10 cellular contexts compared by ENCODE assay signal in genomic region chr1:45348020-45348419, GRCh38. TPM values are rescaled to one million over a fixed set of nuclear protein-coding genes. Genes with fewer than 3 reads are reported as not detected.
DNase-seq lines count a peak whose midpoint lies in the region; ATAC-seq, FAIRE-seq and TF ChIP-seq lines count a peak whose summit lies in the region.
"Had no signal": no experiment of that assay in that cellular context is flagged by ENCODE, and none has a peak within 500 bp of the region (broad histone marks: within the 10 kb centered on the region; RNA-seq: fewer than 3 reads in every experiment).

No MANE protein-coding gene starts in this region.

- H4K20me1 ChIP-seq in HepG2 (ENCODE audit: insufficient read depth, low read length) = no peaks in the 10 kb centered on the region

- no peak for TF ChIP-seq POLR2A in HepG2 (IDR thresholded peaks at IDR 0.05; ENCODE audit: insufficient read depth in 1 of 2, low read depth in 2 of 2, low read length in 2 of 2)
- TF ChIP-seq POLR2A in right lobe of liver (IDR thresholded peaks at IDR 0.05) = no peak
- no peak for TF ChIP-seq POLR2A in vagina (IDR thresholded peaks at IDR 0.05)

- in situ Hi-C loops in HepG2 (cut with HindIII; ENCODE audit: extremely low pct_ligation_motif_present, low pct_unique_long_range_greater_than_20kb) = no loop called here

- H3K27me3 ChIP-seq in HepG2 (ENCODE audit: control insufficient read depth in 1 of 2, insufficient read depth in 2 of 2, low read length in 2 of 2) (no peaks in the 10 kb centered on the region), right lobe of liver (no peaks in the 10 kb centered on the region), vagina (no peaks in the 10 kb centered on the region)
- no peaks in the 10 kb centered on the region for H3K27me3 ChIP-seq in naive thymus-derived CD4-positive, alpha-beta T cell (ENCODE audit: control insufficient read depth in 2 of 2, insufficient read depth in 2 of 2, low read length in 2 of 2)

- no peak overlapping the region for H3K27ac ChIP-seq in HepG2 (ENCODE audit: extremely low read length, insufficient read depth, low read length)
- H3K27ac ChIP-seq in right lobe of liver = no peak overlapping the region
- no peak overlapping the region for H3K27ac ChIP-seq in naive thymus-derived CD4-positive, alpha-beta T cell (ENCODE audit: low read depth, low read length)
- peak overlapping the region; percentile 39 for H3K27ac ChIP-seq in vagina

- no peaks in the 10 kb centered on the region for H3K79me2 ChIP-seq in HepG2 (ENCODE audit: insufficient read depth, low read length)

- FAIRE-seq in HepG2 (lab: Jason Lieb, UNC) = no peak
- FAIRE-seq in frontal cortex (lab: Jason Lieb, UNC) = no peak

- H3K4me3 Mint-ChIP-seq in chondrocyte (ENCODE audit: unreplicated experiment) = no peak overlapping the region
- no peak overlapping the region for H3K4me3 Mint-ChIP-seq in naive thymus-derived CD4-positive, alpha-beta T cell
- H3K4me3 Mint-ChIP-seq in activated T-cell treated with anti-CD3 and anti-CD28 coated beads, Interleukin-2, amount 50 U/mL, for 4 hours = no peak overlapping the region
- H3K4me3 Mint-ChIP-seq: central memory CD8-positive, alpha-beta T cell had no signal

- H3K36me3 Mint-ChIP-seq in chondrocyte (ENCODE audit: low read depth) = peaks cover 5% of the 10 kb centered on the region
- peaks cover 0 to 18% (median 0%) of the 10 kb centered on the region in 5 donors for H3K36me3 Mint-ChIP-seq in naive thymus-derived CD4-positive, alpha-beta T cell
- peaks cover 7% of the 10 kb centered on the region for H3K36me3 Mint-ChIP-seq in activated T-cell treated with anti-CD3 and anti-CD28 coated beads, Interleukin-2, amount 50 U/mL, for 4 hours (ENCODE audit: insufficient read depth)

- no peaks in the 10 kb centered on the region for H3K9me3 Mint-ChIP-seq in chondrocyte (ENCODE audit: low read depth)
- H3K9me3 Mint-ChIP-seq in naive thymus-derived CD4-positive, alpha-beta T cell = no peaks in the 10 kb centered on the region
- H3K9me3 Mint-ChIP-seq in activated T-cell treated with anti-CD3 and anti-CD28 coated beads, Interleukin-2, amount 50 U/mL, for 4 hours = no peaks in the 10 kb centered on the region
- H3K9me3 Mint-ChIP-seq: central memory CD8-positive, alpha-beta T cell had no signal

- TF ChIP-seq EP300 in HepG2 (IDR thresholded peaks at IDR 0.05; ENCODE audit: low read depth in 2 of 2, low read length in 2 of 2) (no peak), HepG2 (CRISPR knock-in tag; IDR thresholded peaks at IDR 0.05; ENCODE audit: borderline replicate concordance) (no peak)

- H3K9ac ChIP-seq in HepG2 (ENCODE audit: insufficient read depth, low read depth, low read length) = no peak overlapping the region

- no peak for TF ChIP-seq RAD21 in HepG2 (CRISPR knock-in tag; IDR thresholded peaks at IDR 0.05)

- H3K4me1 ChIP-seq in HepG2 (ENCODE audit: insufficient read depth, low read length) (peaks cover 9% of the 10 kb centered on the region), right lobe of liver (peaks cover 0 to 15% (median 4%) of the 10 kb centered on the region in 4 donors), vagina (peaks cover 20% of the 10 kb centered on the region)
- H3K4me1 ChIP-seq in naive thymus-derived CD4-positive, alpha-beta T cell (ENCODE audit: control insufficient read depth in 2 of 2, insufficient read depth in 2 of 2, low read length in 2 of 2) = no peaks in the 10 kb centered on the region

- no peak for TF ChIP-seq CTCF in HepG2 (CRISPR knock-in tag; IDR thresholded peaks at IDR 0.05)
- no peak for TF ChIP-seq CTCF in right lobe of liver (IDR thresholded peaks at IDR 0.05)
- TF ChIP-seq CTCF in chondrocyte (IDR thresholded peaks at IDR 0.05) = no peak
- no peak for TF ChIP-seq CTCF in vagina (IDR thresholded peaks at IDR 0.05)

- POLR2A ChIA-PET in HepG2 (lab: Yijun Ruan, JAX) = interaction anchor here (4.9 kb wide), 1 partner anchor 9 kb away, joined by 49 read pairs; the partner anchor contains the start of genes MUTYH and TOE1
- POLR2A ChIA-PET in naive thymus-derived CD4-positive, alpha-beta T cell (lab: Charles Lee) = interaction anchor here (0.6 kb wide), 2 partner anchors 168 to 174 kb away, joined by 3 read pairs; no protein-coding TSS in a partner anchor

- ATAC-seq in HepG2 = peak; percentile 10; the same call in 2 of the 3 replicates
- no peak for ATAC-seq in right lobe of liver
- no peak for ATAC-seq in naive thymus-derived CD4-positive, alpha-beta T cell
- ATAC-seq in activated T-cell treated with anti-CD3 and anti-CD28 coated beads, Interleukin-2, amount 50 U/mL, for 4 hours = no peak

- no TSS peak for BruUV-seq in HepG2 (replicated peaks; lab: Mats Ljungman, UMichigan)

- CTCF ChIA-PET in HepG2 (lab: Yijun Ruan, JAX; ENCODE audit: low intra/inter-chr PET ratio, low total read pairs) = no interaction called here
- CTCF ChIA-PET in naive thymus-derived CD4-positive, alpha-beta T cell (lab: Charles Lee) = interaction anchor here (0.6 to 1.2 kb wide), 3 partner anchors 12 to 221 kb away, joined by 3 to 4 read pairs (median 3); no protein-coding TSS in a partner anchor

- H3K4me2 ChIP-seq in HepG2 (ENCODE audit: low read depth, low read length) = no peak overlapping the region

- H3K4me3 ChIP-seq in HepG2 (replicated peaks in 1 of 3; ENCODE audit: insufficient read depth in 1 of 3, low read depth in 2 of 3, low read length in 3 of 3) (no peak overlapping the region), right lobe of liver (no peak overlapping the region), vagina (no peak overlapping the region)
- H3K4me3 ChIP-seq in naive thymus-derived CD4-positive, alpha-beta T cell (ENCODE audit: low read length) = no peak overlapping the region

- WGBS in HepG2 (ENCODE audit: low lambda C conversion rate) = 95% methylated on average over 2 of the region's 2 CpGs
- 100% methylated on average over 1 of the region's 2 CpGs for WGBS in right lobe of liver (ENCODE audit: insufficient coverage, low coverage, low lambda C conversion rate, missing lambda C conversion rate)

- no peak for DNase-seq in HepG2 (ENCODE audit: low spot score)
- no peak for DNase-seq in right lobe of liver
- DNase-seq in chondrocyte (ENCODE audit: low spot score) = no peak
- no peak for DNase-seq in naive thymus-derived CD4-positive, alpha-beta T cell
- DNase-seq in vagina (ENCODE audit: extremely low spot score in 2 of 2) = no peak
- no peak for DNase-seq in AML-193 (lab: John Stamatoyannopoulos, UW)
- DNase-seq in activated T-cell treated with anti-CD3 and anti-CD28 coated beads, Interleukin-2, amount 50 U/mL, for 4 hours = no peak
- DNase-seq in frontal cortex (ENCODE audit: low spot score in 2 of 2) = no peak
- DNase-seq: NCI-H2029 had no signal

- peaks cover 6 to 20% of the 10 kb centered on the region in 2 experiments; a peak in 4 of 5 replicates for H3K36me3 ChIP-seq in HepG2 (replicated peaks in 1 of 2; ENCODE audit: control insufficient read depth in 1 of 2, insufficient read depth in 2 of 2, low read length in 2 of 2)
- peaks cover 0 to 25% (median 10%) of the 10 kb centered on the region in 4 donors for H3K36me3 ChIP-seq in right lobe of liver
- peaks cover 7 to 38% (median 11%) of the 10 kb centered on the region in 3 experiments for H3K36me3 ChIP-seq in naive thymus-derived CD4-positive, alpha-beta T cell (ENCODE audit: control insufficient read depth in 2 of 3, insufficient read depth in 3 of 3, low read length in 3 of 3)
- H3K36me3 ChIP-seq in vagina = peaks cover 0 to 23% of the 10 kb centered on the region in 2 donors

- no peaks in the 10 kb centered on the region for H3K9me3 ChIP-seq in HepG2 (ENCODE audit: low read length)
- no peaks in the 10 kb centered on the region for H3K9me3 ChIP-seq in right lobe of liver
- no peaks in the 10 kb centered on the region for H3K9me3 ChIP-seq in naive thymus-derived CD4-positive, alpha-beta T cell (ENCODE audit: control insufficient read depth in 2 of 3, low read length in 3 of 3)
- H3K9me3 ChIP-seq in vagina = no peaks in the 10 kb centered on the region

- no peak overlapping the region for H2AFZ ChIP-seq in HepG2 (ENCODE audit: low read length)

- no peaks in the 10 kb centered on the region for H3K27me3 Mint-ChIP-seq in chondrocyte (ENCODE audit: low read depth)
- no peaks in the 10 kb centered on the region for H3K27me3 Mint-ChIP-seq in naive thymus-derived CD4-positive, alpha-beta T cell
- no peaks in the 10 kb centered on the region for H3K27me3 Mint-ChIP-seq in activated T-cell treated with anti-CD3 and anti-CD28 coated beads, Interleukin-2, amount 50 U/mL, for 4 hours (ENCODE audit: low read depth)
- H3K27me3 Mint-ChIP-seq: central memory CD8-positive, alpha-beta T cell had no signal

- peaks cover 16% of the 10 kb centered on the region for H3K4me1 Mint-ChIP-seq in chondrocyte (ENCODE audit: low read depth)
- H3K4me1 Mint-ChIP-seq in naive thymus-derived CD4-positive, alpha-beta T cell = peaks cover 0 to 9% (median 1%) of the 10 kb centered on the region in 7 donors
- H3K4me1 Mint-ChIP-seq in activated T-cell treated with anti-CD3 and anti-CD28 coated beads, Interleukin-2, amount 50 U/mL, for 4 hours (ENCODE audit: low read depth) = peaks cover 1% of the 10 kb centered on the region
- H3K4me1 Mint-ChIP-seq: central memory CD8-positive, alpha-beta T cell had no signal

- peak overlapping the region; percentile 33 for H3K27ac Mint-ChIP-seq in chondrocyte (ENCODE audit: unreplicated experiment)
- H3K27ac Mint-ChIP-seq in naive thymus-derived CD4-positive, alpha-beta T cell = peak overlapping the region in 7 of 9 donors; percentile 26 to 85 (median 43)

- intact Hi-C loops in HepG2 (cut with micrococcal nuclease; ENCODE audit: unreplicated experiment) (no loop called here), right lobe of liver (cut with DNase I) (no loop called here), vagina (cut with DNase I) (no loop called here)
- intact Hi-C loops in naive thymus-derived CD4-positive, alpha-beta T cell (cut with micrococcal nuclease) = no loop called here

RNA-seq across cellular contexts. Expression of gene MUTYH, which starts 7.8 kb away (rescaled TPM):
- total RNA-seq in HepG2 (2016; rRNA removed; fragmentation: Illumina TruSeq; extraction: Trizol) (12.7 and 17.1 TPM in 2 replicates), right lobe of liver (10 to 100 TPM in 2 of 6 experiments, 1 to 10 TPM in 4; 7.2 to 11.9 (median 8.4) TPM), chondrocyte (12.1 to 20.6 TPM (median 12.8 TPM) in 3 replicates), vagina (27.0 TPM), frontal cortex (20.8 TPM)
- 8.3 and 9.6 TPM in 2 replicates for total RNA-seq in HepG2 (2016; cell fraction: cytosol; rRNA removed; fragmentation: Illumina TruSeq; extraction: Trizol; ENCODE audit: low read depth)
- 11.8 and 17.5 TPM in 2 replicates for total RNA-seq in HepG2 (2016; cell fraction: insoluble cytoplasmic fraction; rRNA removed; fragmentation: Illumina TruSeq; extraction: Trizol)
- 13.2 and 14.1 TPM in 2 replicates for total RNA-seq in HepG2 (2016; cell fraction: membrane; rRNA removed; fragmentation: Illumina TruSeq; extraction: Trizol)
- 19.6 and 22.4 TPM in 2 replicates for total RNA-seq in HepG2 (2016; cell fraction: nucleus; rRNA removed; fragmentation: Illumina TruSeq; extraction: Trizol)
- 16.3 and 19.4 TPM in 2 replicates for polyA plus RNA-seq in HepG2 (2011; rRNA removed)
- polyA plus RNA-seq in HepG2 (2011; cell fraction: cytosol; rRNA removed) = 7.9 and 12.7 TPM in 2 replicates
- 82.7 and 96.2 TPM in 2 replicates for polyA plus RNA-seq in HepG2 (2011; cell fraction: nucleus; rRNA removed)
- 11.1 and 12.0 TPM in 2 replicates for polyA plus RNA-seq in HepG2 (2012)
- polyA plus RNA-seq in HepG2 (2016; cell fraction: cytosol; fragmentation: Illumina TruSeq; extraction: Trizol; ENCODE audit: low read depth) = 5.6 and 7.1 TPM in 2 replicates
- polyA plus RNA-seq in HepG2 (2016; cell fraction: insoluble cytoplasmic fraction; fragmentation: Illumina TruSeq; extraction: Trizol; ENCODE audit: low read depth) = 11.6 and 12.8 TPM in 2 replicates
- 8.5 and 9.5 TPM in 2 replicates for polyA plus RNA-seq in HepG2 (2016; cell fraction: membrane; fragmentation: Illumina TruSeq; extraction: Trizol; ENCODE audit: low read depth)
- 58.3 and 64.2 TPM in 2 replicates for polyA plus RNA-seq in HepG2 (2016; cell fraction: nucleus; fragmentation: Illumina TruSeq; extraction: Trizol; ENCODE audit: insufficient read depth, low read depth)
- polyA minus RNA-seq in HepG2 (2011; rRNA and poly(A)+ RNA removed; ENCODE audit: low replicate concordance) = 19.2 and 21.3 TPM in 2 replicates
- polyA minus RNA-seq in HepG2 (2011; cell fraction: cytosol; rRNA and poly(A)+ RNA removed) = 4.2 and 4.7 TPM in 2 replicates
- 15.0 and 15.5 TPM in 2 replicates for polyA minus RNA-seq in HepG2 (2011; cell fraction: nucleus; rRNA and poly(A)+ RNA removed)
- 10 to 100 TPM; 56.7 to 85.4 (median 67.7) TPM for total RNA-seq in naive thymus-derived CD4-positive, alpha-beta T cell
- 10 to 100 TPM; 17.7 to 31.5 TPM for polyA plus RNA-seq in naive thymus-derived CD4-positive, alpha-beta T cell
- 10 to 100 TPM; 52.0 to 57.0 (median 54.4) TPM for total RNA-seq in activated T-cell treated with anti-CD3 and anti-CD28 coated beads, Interleukin-2, amount 50 U/mL, for 4 hours

RNA-seq across cellular contexts. Expression of gene TOE1, which starts 8.1 kb away (rescaled TPM):
- total RNA-seq in HepG2 (2016; rRNA removed; fragmentation: Illumina TruSeq; extraction: Trizol) (17.4 and 19.0 TPM in 2 replicates), right lobe of liver (1 to 10 TPM; 3.2 to 7.7 (median 4.4) TPM), chondrocyte (5.2 to 6.2 TPM (median 5.5 TPM) in 3 replicates), vagina (9.8 TPM), frontal cortex (7.3 TPM)
- total RNA-seq in HepG2 (2016; cell fraction: cytosol; rRNA removed; fragmentation: Illumina TruSeq; extraction: Trizol; ENCODE audit: low read depth) = 6.1 and 6.9 TPM in 2 replicates
- 17.0 and 19.2 TPM in 2 replicates for total RNA-seq in HepG2 (2016; cell fraction: insoluble cytoplasmic fraction; rRNA removed; fragmentation: Illumina TruSeq; extraction: Trizol)
- 9.4 and 11.7 TPM in 2 replicates for total RNA-seq in HepG2 (2016; cell fraction: membrane; rRNA removed; fragmentation: Illumina TruSeq; extraction: Trizol)
- 18.1 and 21.7 TPM in 2 replicates for total RNA-seq in HepG2 (2016; cell fraction: nucleus; rRNA removed; fragmentation: Illumina TruSeq; extraction: Trizol)
- 12.1 and 14.1 TPM in 2 replicates for polyA plus RNA-seq in HepG2 (2011; rRNA removed)
- polyA plus RNA-seq in HepG2 (2011; cell fraction: cytosol; rRNA removed) = 13.3 and 16.7 TPM in 2 replicates
- polyA plus RNA-seq in HepG2 (2011; cell fraction: nucleus; rRNA removed) = 24.4 and 29.6 TPM in 2 replicates
- polyA plus RNA-seq in HepG2 (2012) = 5.6 and 7.9 TPM in 2 replicates
- polyA plus RNA-seq in HepG2 (2016; cell fraction: cytosol; fragmentation: Illumina TruSeq; extraction: Trizol; ENCODE audit: low read depth) = 4.9 and 6.0 TPM in 2 replicates
- 17.2 and 18.2 TPM in 2 replicates for polyA plus RNA-seq in HepG2 (2016; cell fraction: insoluble cytoplasmic fraction; fragmentation: Illumina TruSeq; extraction: Trizol; ENCODE audit: low read depth)
- 7.3 and 8.1 TPM in 2 replicates for polyA plus RNA-seq in HepG2 (2016; cell fraction: membrane; fragmentation: Illumina TruSeq; extraction: Trizol; ENCODE audit: low read depth)
- 21.5 and 25.2 TPM in 2 replicates for polyA plus RNA-seq in HepG2 (2016; cell fraction: nucleus; fragmentation: Illumina TruSeq; extraction: Trizol; ENCODE audit: insufficient read depth, low read depth)
- 26.7 and 78.7 TPM in 2 replicates for polyA minus RNA-seq in HepG2 (2011; rRNA and poly(A)+ RNA removed; ENCODE audit: low replicate concordance)
- polyA minus RNA-seq in HepG2 (2011; cell fraction: cytosol; rRNA and poly(A)+ RNA removed) = 6.8 and 11.4 TPM in 2 replicates
- polyA minus RNA-seq in HepG2 (2011; cell fraction: nucleus; rRNA and poly(A)+ RNA removed) = 35.4 and 43.5 TPM in 2 replicates
- 10 to 100 TPM; 20.6 to 53.3 (median 25.7) TPM for total RNA-seq in naive thymus-derived CD4-positive, alpha-beta T cell
- polyA plus RNA-seq in naive thymus-derived CD4-positive, alpha-beta T cell = 10 to 100 TPM; 16.7 to 20.5 TPM
- total RNA-seq in activated T-cell treated with anti-CD3 and anti-CD28 coated beads, Interleukin-2, amount 50 U/mL, for 4 hours = 10 to 100 TPM; 43.2 to 49.2 (median 45.8) TPM

RNA-seq across cellular contexts. Expression of gene HPDL, which starts 21.3 kb away (rescaled TPM):
- total RNA-seq in HepG2 (2016; rRNA removed; fragmentation: Illumina TruSeq; extraction: Trizol) (not detected in 2 replicates), right lobe of liver (under 1 TPM in 2 of 6 experiments, not detected in 4; 0.25 to 0.56 TPM), chondrocyte (0.34 to 1.0 TPM (median 0.49 TPM) in 3 replicates), vagina (2.2 TPM), frontal cortex (1.6 TPM)
- not detected in 2 replicates for total RNA-seq in HepG2 (2016; cell fraction: cytosol; rRNA removed; fragmentation: Illumina TruSeq; extraction: Trizol; ENCODE audit: low read depth)
- total RNA-seq in HepG2 (2016; cell fraction: insoluble cytoplasmic fraction; rRNA removed; fragmentation: Illumina TruSeq; extraction: Trizol) = not detected in 2 replicates
- total RNA-seq in HepG2 (2016; cell fraction: membrane; rRNA removed; fragmentation: Illumina TruSeq; extraction: Trizol) = not detected in 2 replicates
- total RNA-seq in HepG2 (2016; cell fraction: nucleus; rRNA removed; fragmentation: Illumina TruSeq; extraction: Trizol) = not detected in 2 replicates
- not detected in 2 replicates for polyA plus RNA-seq in HepG2 (2011; rRNA removed)
- not detected in 2 replicates for polyA plus RNA-seq in HepG2 (2011; cell fraction: cytosol; rRNA removed)
- not detected in 2 replicates for polyA plus RNA-seq in HepG2 (2011; cell fraction: nucleus; rRNA removed)
- 0.08 TPM in 1 of 2 replicates, not detected in the other for polyA plus RNA-seq in HepG2 (2012)
- polyA plus RNA-seq in HepG2 (2016; cell fraction: cytosol; fragmentation: Illumina TruSeq; extraction: Trizol; ENCODE audit: low read depth) = not detected in 2 replicates
- polyA plus RNA-seq in HepG2 (2016; cell fraction: insoluble cytoplasmic fraction; fragmentation: Illumina TruSeq; extraction: Trizol; ENCODE audit: low read depth) = not detected in 2 replicates
- not detected in 2 replicates for polyA plus RNA-seq in HepG2 (2016; cell fraction: membrane; fragmentation: Illumina TruSeq; extraction: Trizol; ENCODE audit: low read depth)
- polyA plus RNA-seq in HepG2 (2016; cell fraction: nucleus; fragmentation: Illumina TruSeq; extraction: Trizol; ENCODE audit: insufficient read depth, low read depth) = not detected in 2 replicates
- 24.3 TPM in 1 of 2 replicates, not detected in the other for polyA minus RNA-seq in HepG2 (2011; rRNA and poly(A)+ RNA removed; ENCODE audit: low replicate concordance)
- polyA minus RNA-seq in HepG2 (2011; cell fraction: cytosol; rRNA and poly(A)+ RNA removed) = 0.40 TPM in 1 of 2 replicates, not detected in the other
- not detected in 2 replicates for polyA minus RNA-seq in HepG2 (2011; cell fraction: nucleus; rRNA and poly(A)+ RNA removed)
- 1 to 10 TPM in 1 of 5 experiments, under 1 TPM in 4; 0.32 to 6.7 (median 0.68) TPM for total RNA-seq in naive thymus-derived CD4-positive, alpha-beta T cell
- 1 to 10 TPM in 1 of 2 donors, under 1 TPM in 1; 0.69 to 1.0 TPM for polyA plus RNA-seq in naive thymus-derived CD4-positive, alpha-beta T cell
- total RNA-seq in activated T-cell treated with anti-CD3 and anti-CD28 coated beads, Interleukin-2, amount 50 U/mL, for 4 hours = 10 to 100 TPM; 32.9 to 55.9 (median 45.6) TPM

Comparison
In these comparisons a context has a peak if more than half of its experiments do, and no peak if none do; other contexts are left out.
1. RNA of gene HPDL, which starts 21.3 kb away (total RNA-seq): 32.9 to 55.9 TPM in activated T-cell treated with anti-CD3 and anti-CD28 coated beads, Interleukin-2, amount 50 U/mL, for 4 hours; 2.2 TPM in vagina (single experiment), 1.6 TPM in frontal cortex (single experiment), 0.34 to 1.0 TPM in chondrocyte, 0.32 to 6.7 TPM in naive thymus-derived CD4-positive, alpha-beta T cell, 0.25 to 0.56 TPM in right lobe of liver and not detected in HepG2; every median in the first group is over 4 times any median in the second.